22 cellular contexts compared by ENCODE assay signal in the genomic region with DNA sequence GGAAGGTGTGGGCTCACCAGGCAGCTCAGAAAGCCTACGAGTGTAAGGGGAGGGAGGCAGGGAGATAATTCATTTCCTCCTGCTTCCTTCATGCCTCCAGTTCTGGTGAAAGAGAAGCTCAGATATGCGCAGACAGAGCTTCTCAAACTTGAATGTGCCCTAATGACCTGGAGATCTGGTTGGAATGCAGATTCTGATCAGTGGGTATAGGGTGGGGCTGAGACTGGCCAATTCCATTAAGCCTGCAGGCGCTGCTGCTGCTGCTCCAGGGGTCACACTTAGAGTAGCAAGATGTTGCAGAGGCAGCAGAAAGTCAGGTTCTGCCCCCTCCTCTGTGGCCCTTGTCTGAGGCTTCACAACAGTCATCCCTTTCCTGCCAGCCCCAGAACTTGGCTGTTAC.
DNase-seq lines count a peak whose midpoint lies in the region; ATAC-seq, FAIRE-seq and TF ChIP-seq lines count a peak whose summit lies in the region.
"Had no signal": no experiment of that assay in that cellular context is flagged by ENCODE, and none has a peak within 500 bp of the region (broad histone marks: within the 10 kb centered on the region; RNA-seq: fewer than 3 reads in every experiment).

No MANE protein-coding gene starts in this region.

- TF ChIP-seq CTCF in H1 (IDR thresholded peaks at IDR 0.05; ENCODE audit: control extremely low read depth in 1 of 3, insufficient read depth in 1 of 3, low read depth in 1 of 3, low read length in 3 of 3): no peak
- no peak for TF ChIP-seq CTCF in upper lobe of right lung (IDR thresholded peaks at IDR 0.05)

- H2AK5ac ChIP-seq in H1 (ENCODE audit: low read depth, low read length) (0 out of 2 replicates have a peak overlapping the region, but pooled peaks have one; percentile 3), mesendoderm (ENCODE audit: low read length) (no peak overlapping the region)

- 70% methylated on average over 3 of the region's 3 CpGs; no CpG with 5 or more reads in 1 of the 2 experiments for WGBS in H1 (ENCODE audit: extremely low coverage in 1 of 2, insufficient coverage in 1 of 2, insufficient read length in 1 of 2, insufficient replicate concordance in 2 of 2, low coverage in 1 of 2, low lambda C conversion rate in 2 of 2, missing lambda C conversion rate in 1 of 2), 2 experiments
- WGBS in mesendoderm (ENCODE audit: extremely low coverage, insufficient coverage, low lambda C conversion rate): no CpG with 5 or more reads among the region's 3 CpGs

- no peaks in the 10 kb centered on the region for H3K4me1 Mint-ChIP-seq in activated T-helper 2 cell treated with anti-CD3 and anti-CD28 coated beads, Interferon-gamma antibody, Interleukin-2, Interleukin-4, amounts not matched to agents 10 μg/mL and 5 μg/mL and 100 μg/mL, durations not matched to agents 14 hours and 24 hours and 36 hours (ENCODE audit: low read depth)
- H3K4me1 Mint-ChIP-seq: CD14-positive monocyte; CD4-positive, alpha-beta memory T cell had no signal

- no peak overlapping the region for H4K5ac ChIP-seq in H1 (ENCODE audit: insufficient read length, low read depth, low read length)
- no peak overlapping the region for H4K5ac ChIP-seq in mesendoderm (ENCODE audit: low read length)

- CTCF ChIA-PET in H1 (lab: Charles Lee; ENCODE audit: partially characterized antibody): interaction anchor here (1.2 to 6.3 kb wide), 3 partner anchors 11 to 29 kb away, joined by 3 to 51 read pairs (median 3); no protein-coding TSS in a partner anchor

- H3K79me1 ChIP-seq in H1 (ENCODE audit: low read depth, low read length): no peaks in the 10 kb centered on the region
- no peaks in the 10 kb centered on the region for H3K79me1 ChIP-seq in mesendoderm (ENCODE audit: low read length)

- intact Hi-C loops in activated T-helper 2 cell treated with anti-CD3 and anti-CD28 coated beads, Interferon-gamma antibody, Interleukin-2, Interleukin-4, amounts not matched to agents 10 μg/mL and 5 μg/mL and 100 μg/mL, durations not matched to agents 14 hours and 24 hours and 36 hours (cut with micrococcal nuclease): no loop called here
- intact Hi-C loops in upper lobe of right lung (cut with DNase I): no loop called here

- no peak overlapping the region for H3K14ac ChIP-seq in H1 (ENCODE audit: insufficient read length)

- H3K27ac Mint-ChIP-seq in activated T-helper 2 cell treated with anti-CD3 and anti-CD28 coated beads, Interferon-gamma antibody, Interleukin-2, Interleukin-4, amounts not matched to agents 10 μg/mL and 5 μg/mL and 100 μg/mL, durations not matched to agents 14 hours and 24 hours and 36 hours: no peak overlapping the region
- H3K27ac Mint-ChIP-seq: CD14-positive monocyte; CD4-positive, alpha-beta memory T cell; HFFc6 had no signal

- H2BK120ac ChIP-seq in H1 (replicated peaks; ENCODE audit: low read depth, low read length) (no peak overlapping the region), mesendoderm (ENCODE audit: low read depth, low read length) (no peak overlapping the region)

- no peak for ATAC-seq in upper lobe of right lung
- ATAC-seq: GM12878, HCT116 had no signal

- H3K9ac ChIP-seq in H1 (replicated peaks in 1 of 4; ENCODE audit: extremely low read depth in 1 of 4, low read depth in 3 of 4, low read length in 3 of 4) (no peak overlapping the region), iPS-20b (ENCODE audit: low read depth, low read length) (no peak overlapping the region), mesendoderm (ENCODE audit: low read length) (no peak overlapping the region)
- H3K9ac ChIP-seq: BLaER1, GM23248 had no signal

- no peak for TF ChIP-seq RAD21 in H1 (IDR thresholded peaks at IDR 0.05 in 1 of 2, conservative IDR thresholded peaks at IDR 0.05 in 1 of 2; ENCODE audit: low read depth in 2 of 2, low read length in 2 of 2)

- H3K9me3 ChIP-seq in H1 (ENCODE audit: insufficient read depth in 2 of 2, low read depth in 1 of 2, low read length in 1 of 2): no peaks in the 10 kb centered on the region; a peak in 1 of 4 replicates
- no peaks in the 10 kb centered on the region for H3K9me3 ChIP-seq in iPS-20b (ENCODE audit: insufficient read depth, low read depth, low read length)
- no peaks in the 10 kb centered on the region for H3K9me3 ChIP-seq in upper lobe of right lung
- H3K9me3 ChIP-seq: BLaER1 had no signal

- POLR2A ChIA-PET in H1 (lab: Charles Lee; ENCODE audit: partially characterized antibody): interaction anchor here (0.8 kb wide), 1 partner anchor 9 kb away, joined by 4 read pairs; no protein-coding TSS in a partner anchor

- H2BK5ac ChIP-seq in H1 (ENCODE audit: low read depth, low read length) (no peak overlapping the region), mesendoderm (ENCODE audit: low read length) (no peak overlapping the region)

- H3K79me2 ChIP-seq in H1 (ENCODE audit: control insufficient read depth in 1 of 2, insufficient read depth in 2 of 2, low read length in 2 of 2) (no peaks in the 10 kb centered on the region), mesendoderm (ENCODE audit: control insufficient read depth, insufficient read depth, low read length) (no peaks in the 10 kb centered on the region)

- no peak overlapping the region for H3K23ac ChIP-seq in H1 (ENCODE audit: insufficient read length)
- no peak overlapping the region for H3K23ac ChIP-seq in mesendoderm (ENCODE audit: low read length)

- no peak overlapping the region for H2AFZ ChIP-seq in H1 (ENCODE audit: low read length)
- H2AFZ ChIP-seq: GM23248 had no signal

- FAIRE-seq in H1 (lab: Jason Lieb, UNC): no peak
- FAIRE-seq: GM12878, GM19239, HTR-8/SVneo had no signal

- 0 out of 8 replicates have a peak overlapping the region, but pooled peaks of 1 of the 4 experiments have one; percentile 20 for H3K4me3 ChIP-seq in H1 (ENCODE audit: extremely low read depth in 1 of 4, insufficient read depth in 2 of 4, low read depth in 3 of 4, low read length in 4 of 4)
- H3K4me3 ChIP-seq in iPS-20b (ENCODE audit: low read length): peak overlapping the region; percentile 24; the same call in 1 of the 2 replicates
- no peak overlapping the region for H3K4me3 ChIP-seq in mesendoderm (ENCODE audit: low read length)
- H3K4me3 ChIP-seq in upper lobe of right lung: no peak overlapping the region
- H3K4me3 ChIP-seq: BLaER1, GM12878, GM23248 had no signal

- H2BK20ac ChIP-seq in H1 (ENCODE audit: low read length): no peak overlapping the region

- no peaks in the 10 kb centered on the region for H4K20me1 ChIP-seq in H1 (replicated peaks in 1 of 2; ENCODE audit: control insufficient read depth in 1 of 2, insufficient read depth in 2 of 2, low read length in 2 of 2)
- H4K20me1 ChIP-seq: BLaER1 had no signal

- no peak overlapping the region for H3K4me3 Mint-ChIP-seq in activated T-helper 2 cell treated with anti-CD3 and anti-CD28 coated beads, Interferon-gamma antibody, Interleukin-2, Interleukin-4, amounts not matched to agents 10 μg/mL and 5 μg/mL and 100 μg/mL, durations not matched to agents 14 hours and 24 hours and 36 hours (ENCODE audit: low read depth)
- H3K4me3 Mint-ChIP-seq: CD14-positive monocyte; CD4-positive, alpha-beta memory T cell; HFFc6 had no signal

- H3K18ac ChIP-seq in H1 (ENCODE audit: extremely low read depth, low read length) (peak overlapping the region; percentile 24; the same call in 1 of the 2 replicates), mesendoderm (ENCODE audit: low read length) (no peak overlapping the region)

- H3K36me3 ChIP-seq in H1 (ENCODE audit: control insufficient read depth in 2 of 4, insufficient read depth in 4 of 4, low read length in 3 of 4) (no peaks in the 10 kb centered on the region), iPS-20b (ENCODE audit: insufficient read depth, low read depth, low read length) (no peaks in the 10 kb centered on the region), mesendoderm (ENCODE audit: control insufficient read depth, insufficient read depth, low read length) (no peaks in the 10 kb centered on the region), upper lobe of right lung (no peaks in the 10 kb centered on the region)
- H3K36me3 ChIP-seq: BLaER1 had no signal

- no peak overlapping the region; the same call in 1 of the 2 replicates for H2BK12ac ChIP-seq in H1 (ENCODE audit: low read depth, low read length)

- H3K27me3 ChIP-seq in H1 (replicated peaks in 1 of 4; ENCODE audit: control insufficient read depth in 3 of 4, extremely low read depth in 1 of 4, insufficient read depth in 3 of 4, low read length in 3 of 4): peaks cover 0 to 11% (median 6%) of the 10 kb centered on the region in 4 experiments; a peak in 5 of 7 replicates
- peaks cover 24% of the 10 kb centered on the region for H3K27me3 ChIP-seq in iPS-20b (ENCODE audit: insufficient read depth, low read length)
- no peaks in the 10 kb centered on the region for H3K27me3 ChIP-seq in mesendoderm (ENCODE audit: insufficient read depth, low read length, poor library complexity)
- no peaks in the 10 kb centered on the region for H3K27me3 ChIP-seq in upper lobe of right lung
- H3K27me3 ChIP-seq: BLaER1 had no signal

- H4K91ac ChIP-seq in H1 (replicated peaks; ENCODE audit: insufficient read length, low read length): no peak overlapping the region

- no peak for TF ChIP-seq EP300 in H1 (IDR thresholded peaks at IDR 0.05; ENCODE audit: borderline replicate concordance in 1 of 2, low read depth in 2 of 2, low read length in 2 of 2)

- no peak overlapping the region for H3K4ac ChIP-seq in H1 (replicated peaks; ENCODE audit: insufficient read length, low read depth, low read length)
- no peak overlapping the region for H3K4ac ChIP-seq in mesendoderm (ENCODE audit: low read depth, low read length)

- H3K23me2 ChIP-seq in H1 (ENCODE audit: low read depth, low read length): no peaks in the 10 kb centered on the region

- H2BK15ac ChIP-seq in H1 (ENCODE audit: low read length): no peak overlapping the region
- no peak overlapping the region for H2BK15ac ChIP-seq in mesendoderm (replicated peaks; ENCODE audit: low read depth)

- no peaks in the 10 kb centered on the region for H3K9me3 Mint-ChIP-seq in activated T-helper 2 cell treated with anti-CD3 and anti-CD28 coated beads, Interferon-gamma antibody, Interleukin-2, Interleukin-4, amounts not matched to agents 10 μg/mL and 5 μg/mL and 100 μg/mL, durations not matched to agents 14 hours and 24 hours and 36 hours

- H3K27ac ChIP-seq in H1 (ENCODE audit: low read depth, low read length) (no peak overlapping the region), iPS-20b (ENCODE audit: low read length) (no peak overlapping the region), mesendoderm (ENCODE audit: low read depth, low read length) (no peak overlapping the region), upper lobe of right lung (no peak overlapping the region)
- H3K27ac ChIP-seq: BLaER1, GM23248 had no signal

- no peaks in the 10 kb centered on the region for H3K36me3 Mint-ChIP-seq in activated T-helper 2 cell treated with anti-CD3 and anti-CD28 coated beads, Interferon-gamma antibody, Interleukin-2, Interleukin-4, amounts not matched to agents 10 μg/mL and 5 μg/mL and 100 μg/mL, durations not matched to agents 14 hours and 24 hours and 36 hours (ENCODE audit: low read depth)
- H3K36me3 Mint-ChIP-seq: CD14-positive monocyte; CD4-positive, alpha-beta memory T cell had no signal

- H3K4me2 ChIP-seq in H1 (ENCODE audit: insufficient read depth in 1 of 2, low read depth in 2 of 2, low read length in 2 of 2) (peak overlapping the region; percentile 31 to 58; a peak in 1 of 4 replicates), mesendoderm (ENCODE audit: low read length) (no peak overlapping the region)
- H3K4me2 ChIP-seq: BLaER1 had no signal

- no peaks in the 10 kb centered on the region for H3K27me3 Mint-ChIP-seq in activated T-helper 2 cell treated with anti-CD3 and anti-CD28 coated beads, Interferon-gamma antibody, Interleukin-2, Interleukin-4, amounts not matched to agents 10 μg/mL and 5 μg/mL and 100 μg/mL, durations not matched to agents 14 hours and 24 hours and 36 hours (ENCODE audit: low read depth)

- peaks cover 8 to 22% (median 13%) of the 10 kb centered on the region in 4 experiments for H3K4me1 ChIP-seq in H1 (replicated peaks in 1 of 4; ENCODE audit: control insufficient read depth in 3 of 4, insufficient read depth in 4 of 4, low read length in 3 of 4)
- H3K4me1 ChIP-seq in iPS-20b (ENCODE audit: insufficient read depth, low read length): peaks cover 22% of the 10 kb centered on the region; the same call in 1 of the 2 replicates
- peaks cover 5% of the 10 kb centered on the region for H3K4me1 ChIP-seq in mesendoderm (ENCODE audit: control insufficient read depth, low read depth, low read length)
- H3K4me1 ChIP-seq in upper lobe of right lung: no peaks in the 10 kb centered on the region

- DNase-seq in ELF-1 (ENCODE audit: low read depth, low spot score): peak; percentile 50
- DNase-seq in H1 (ENCODE audit: low read depth in 1 of 2, low spot score in 2 of 2): no peak
- peak; percentile 64 for DNase-seq in mesendoderm
- DNase-seq in NCI-H748 (lab: John Stamatoyannopoulos, UW; ENCODE audit: unreplicated experiment): no peak
- no peak for DNase-seq in activated T-helper 2 cell treated with anti-CD3 and anti-CD28 coated beads, Interferon-gamma antibody, Interleukin-2, Interleukin-4, amounts not matched to agents 10 μg/mL and 5 μg/mL and 100 μg/mL, durations not matched to agents 14 hours and 24 hours and 36 hours (ENCODE audit: low spot score)
- DNase-seq in NCI-H1436 treated with DMSO at 0.1 percent for 48 hours (lab: John Stamatoyannopoulos, UW): no peak
- no peak for DNase-seq in upper lobe of right lung
- DNase-seq: 8988T; CD4-positive, alpha-beta memory T cell; DMS153; DMS79; GM23248; H7; HFFc6; IMR-90 had no signal

- no peak for TF ChIP-seq POLR2A in H1 (IDR thresholded peaks at IDR 0.05; ENCODE audit: control extremely low read depth in 1 of 2, low read depth in 2 of 2, low read length in 2 of 2)

- no peak overlapping the region for H4K8ac ChIP-seq in H1 (ENCODE audit: extremely low read depth, insufficient read depth, low read length)
- no peak overlapping the region for H4K8ac ChIP-seq in mesendoderm (ENCODE audit: low read depth, low read length)

- H3K56ac ChIP-seq in H1 (replicated peaks; ENCODE audit: insufficient read length, low read depth, low read length) (no peak overlapping the region), mesendoderm (ENCODE audit: low read length) (no peak overlapping the region)

Comparison
In these comparisons a context has a peak if more than half of its experiments do, and no peak if none do; other contexts are left out.
1. DNase-seq: peak in ELF-1 (single experiment) and mesendoderm (single experiment); none in H1 (0 of 2), NCI-H748 (single experiment), activated T-helper 2 cell treated with anti-CD3 and anti-CD28 coated beads, Interferon-gamma antibody, Interleukin-2, Interleukin-4, amounts not matched to agents 10 μg/mL and 5 μg/mL and 100 μg/mL, durations not matched to agents 14 hours and 24 hours and 36 hours (single experiment), NCI-H1436 treated with DMSO at 0.1 percent for 48 hours (single experiment) and upper lobe of right lung (single experiment).